ENCODE assay signal across 2 cellular contexts in genomic region chr11:843086-843704, GRCh38.
TF ChIP-seq lines count a peak whose summit lies in the region.

No MANE protein-coding gene starts in this region.

TF ChIP-seq in HEK293, 187 proteins besides CTCF, POLR2A, EP300 and RAD21:
- TF ChIP-seq ZNF335 (tag by site-specific recombination; conservative IDR thresholded peaks at IDR 0.05) (peak; percentile 44), ZIC2 (tag by site-specific recombination; IDR thresholded peaks at IDR 0.05) (0 out of 2 replicates have a peak, but pooled peaks have one; percentile 10), GLIS2 (tag by site-specific recombination; IDR thresholded peaks at IDR 0.05) (peak; percentile 49), ZBTB20 (tag by site-specific recombination; IDR thresholded peaks at IDR 0.05) (peak; percentile 77), KLF8 (tag by site-specific recombination; IDR thresholded peaks at IDR 0.05) (no peak), MZF1 (tag by site-specific recombination; IDR thresholded peaks at IDR 0.05; ENCODE audit: borderline replicate concordance) (no peak), ZNF341 (tag by site-specific recombination; IDR thresholded peaks at IDR 0.05; ENCODE audit: low read depth) (0 out of 2 replicates have a peak, but pooled peaks have one; percentile 19)
- TF ChIP-seq, protein P1, sequence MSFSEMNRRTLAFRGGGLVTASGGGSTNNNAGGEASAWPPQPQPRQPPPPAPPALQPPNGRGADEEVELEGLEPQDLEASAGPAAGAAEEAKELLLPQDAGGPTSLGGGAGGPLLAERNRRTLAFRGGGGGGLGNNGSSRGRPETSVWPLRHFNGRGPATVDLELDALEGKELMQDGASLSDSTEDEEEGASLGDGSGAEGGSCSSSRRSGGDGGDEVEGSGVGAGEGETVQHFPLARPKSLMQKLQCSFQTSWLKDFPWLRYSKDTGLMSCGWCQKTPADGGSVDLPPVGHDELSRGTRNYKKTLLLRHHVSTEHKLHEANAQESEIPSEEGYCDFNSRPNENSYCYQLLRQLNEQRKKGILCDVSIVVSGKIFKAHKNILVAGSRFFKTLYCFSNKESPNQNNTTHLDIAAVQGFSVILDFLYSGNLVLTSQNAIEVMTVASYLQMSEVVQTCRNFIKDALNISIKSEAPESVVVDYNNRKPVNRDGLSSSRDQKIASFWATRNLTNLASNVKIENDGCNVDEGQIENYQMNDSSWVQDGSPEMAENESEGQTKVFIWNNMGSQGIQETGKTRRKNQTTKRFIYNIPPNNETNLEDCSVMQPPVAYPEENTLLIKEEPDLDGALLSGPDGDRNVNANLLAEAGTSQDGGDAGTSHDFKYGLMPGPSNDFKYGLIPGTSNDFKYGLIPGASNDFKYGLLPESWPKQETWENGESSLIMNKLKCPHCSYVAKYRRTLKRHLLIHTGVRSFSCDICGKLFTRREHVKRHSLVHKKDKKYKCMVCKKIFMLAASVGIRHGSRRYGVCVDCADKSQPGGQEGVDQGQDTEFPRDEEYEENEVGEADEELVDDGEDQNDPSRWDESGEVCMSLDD (tag by site-specific recombination; IDR thresholded peaks at IDR 0.05) = peak; percentile 50; the same call in 1 of the 2 replicates

TF ChIP-seq in HepG2, 621 proteins besides CTCF, POLR2A, EP300 and RAD21 (continues in another document):
- TF ChIP-seq NFE2 (CRISPR knock-in tag; IDR thresholded peaks at IDR 0.05) = no peak
- TF ChIP-seq TOE1 (CRISPR knock-in tag; IDR thresholded peaks at IDR 0.05) = no peak
- TF ChIP-seq ZNF772 (CRISPR knock-in tag; IDR thresholded peaks at IDR 0.05) = 0 out of 2 replicates have a peak, but pooled peaks have one; percentile 29
- no peak for TF ChIP-seq CHCHD3 (CRISPR knock-in tag; IDR thresholded peaks at IDR 0.05)
- TF ChIP-seq KAT2B (IDR thresholded peaks at IDR 0.05; ENCODE audit: borderline replicate concordance, low read depth, low read length) = no peak
- TF ChIP-seq SIN3A (IDR thresholded peaks at IDR 0.05; ENCODE audit: borderline replicate concordance, low read depth, low read length) = no peak
- TF ChIP-seq ZNF20 (CRISPR knock-in tag; IDR thresholded peaks at IDR 0.05) = no peak
- no peak for TF ChIP-seq CAMTA2 (CRISPR knock-in tag; IDR thresholded peaks at IDR 0.05; ENCODE audit: borderline replicate concordance)
- TF ChIP-seq ZNF781 (CRISPR knock-in tag; IDR thresholded peaks at IDR 0.05; ENCODE audit: borderline replicate concordance, not compliant biosample characterization) = no peak
- TF ChIP-seq RXRA (CRISPR knock-in tag; IDR thresholded peaks at IDR 0.05) = no peak
- no peak for TF ChIP-seq ZXDC (CRISPR knock-in tag; IDR thresholded peaks at IDR 0.05)
- 0 out of 2 replicates have a peak, but pooled peaks have one; percentile 2 for TF ChIP-seq ZNF609 (CRISPR knock-in tag; IDR thresholded peaks at IDR 0.05; ENCODE audit: borderline replicate concordance)
- no peak for TF ChIP-seq PLRG1 (conservative IDR thresholded peaks at IDR 0.05)
- TF ChIP-seq ZNF589 (CRISPR knock-in tag; conservative IDR thresholded peaks at IDR 0.05) = no peak; the same call in 1 of the 2 replicates
- no peak for TF ChIP-seq PBX3 (CRISPR knock-in tag; IDR thresholded peaks at IDR 0.05; ENCODE audit: borderline replicate concordance)
- 0 out of 2 replicates have a peak, but pooled peaks have one; percentile 13 for TF ChIP-seq ZC3H13 (CRISPR knock-in tag; IDR thresholded peaks at IDR 0.05)
- TF ChIP-seq, protein P2, sequence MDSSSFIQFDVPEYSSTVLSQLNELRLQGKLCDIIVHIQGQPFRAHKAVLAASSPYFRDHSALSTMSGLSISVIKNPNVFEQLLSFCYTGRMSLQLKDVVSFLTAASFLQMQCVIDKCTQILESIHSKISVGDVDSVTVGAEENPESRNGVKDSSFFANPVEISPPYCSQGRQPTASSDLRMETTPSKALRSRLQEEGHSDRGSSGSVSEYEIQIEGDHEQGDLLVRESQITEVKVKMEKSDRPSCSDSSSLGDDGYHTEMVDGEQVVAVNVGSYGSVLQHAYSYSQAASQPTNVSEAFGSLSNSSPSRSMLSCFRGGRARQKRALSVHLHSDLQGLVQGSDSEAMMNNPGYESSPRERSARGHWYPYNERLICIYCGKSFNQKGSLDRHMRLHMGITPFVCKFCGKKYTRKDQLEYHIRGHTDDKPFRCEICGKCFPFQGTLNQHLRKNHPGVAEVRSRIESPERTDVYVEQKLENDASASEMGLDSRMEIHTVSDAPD (CRISPR knock-in tag; IDR thresholded peaks at IDR 0.05) = no peak
- no peak for TF ChIP-seq ZSCAN21 (CRISPR knock-in tag; IDR thresholded peaks at IDR 0.05; ENCODE audit: borderline replicate concordance)
- no peak for TF ChIP-seq HHEX (CRISPR knock-in tag; IDR thresholded peaks at IDR 0.05)
- TF ChIP-seq NFATC3 (CRISPR knock-in tag; IDR thresholded peaks at IDR 0.05) = 0 out of 2 replicates have a peak, but pooled peaks have one; percentile 72
- no peak for TF ChIP-seq MAZ (IDR thresholded peaks at IDR 0.05; ENCODE audit: borderline replicate concordance, low read depth, low read length)
- TF ChIP-seq MAZ (CRISPR knock-in tag; IDR thresholded peaks at IDR 0.05; ENCODE audit: low read depth) = no peak
- no peak for TF ChIP-seq SETDB1 (CRISPR knock-in tag; IDR thresholded peaks at IDR 0.05; ENCODE audit: borderline replicate concordance)
- TF ChIP-seq, protein P3, sequence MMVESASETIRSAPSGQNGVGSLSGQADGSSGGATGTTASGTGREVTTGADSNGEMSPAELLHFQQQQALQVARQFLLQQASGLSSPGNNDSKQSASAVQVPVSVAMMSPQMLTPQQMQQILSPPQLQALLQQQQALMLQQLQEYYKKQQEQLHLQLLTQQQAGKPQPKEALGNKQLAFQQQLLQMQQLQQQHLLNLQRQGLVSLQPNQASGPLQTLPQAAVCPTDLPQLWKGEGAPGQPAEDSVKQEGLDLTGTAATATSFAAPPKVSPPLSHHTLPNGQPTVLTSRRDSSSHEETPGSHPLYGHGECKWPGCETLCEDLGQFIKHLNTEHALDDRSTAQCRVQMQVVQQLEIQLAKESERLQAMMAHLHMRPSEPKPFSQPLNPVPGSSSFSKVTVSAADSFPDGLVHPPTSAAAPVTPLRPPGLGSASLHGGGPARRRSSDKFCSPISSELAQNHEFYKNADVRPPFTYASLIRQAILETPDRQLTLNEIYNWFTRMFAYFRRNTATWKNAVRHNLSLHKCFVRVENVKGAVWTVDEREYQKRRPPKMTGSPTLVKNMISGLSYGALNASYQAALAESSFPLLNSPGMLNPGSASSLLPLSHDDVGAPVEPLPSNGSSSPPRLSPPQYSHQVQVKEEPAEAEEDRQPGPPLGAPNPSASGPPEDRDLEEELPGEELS (CRISPR knock-in tag; IDR thresholded peaks at IDR 0.05) = no peak
- TF ChIP-seq, protein P4, sequence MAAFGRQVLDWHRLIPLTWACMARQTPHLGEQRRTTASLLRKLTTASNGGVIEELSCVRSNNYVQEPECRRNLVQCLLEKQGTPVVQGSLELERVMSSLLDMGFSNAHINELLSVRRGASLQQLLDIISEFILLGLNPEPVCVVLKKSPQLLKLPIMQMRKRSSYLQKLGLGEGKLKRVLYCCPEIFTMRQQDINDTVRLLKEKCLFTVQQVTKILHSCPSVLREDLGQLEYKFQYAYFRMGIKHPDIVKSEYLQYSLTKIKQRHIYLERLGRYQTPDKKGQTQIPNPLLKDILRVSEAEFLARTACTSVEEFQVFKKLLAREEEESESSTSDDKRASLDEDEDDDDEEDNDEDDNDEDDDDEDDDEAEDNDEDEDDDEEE (CRISPR knock-in tag; IDR thresholded peaks at IDR 0.05) = 0 out of 2 replicates have a peak, but pooled peaks have one; percentile 6
- TF ChIP-seq ZFP1 (CRISPR knock-in tag; IDR thresholded peaks at IDR 0.05) = no peak
- TF ChIP-seq ZNF558 (CRISPR knock-in tag; IDR thresholded peaks at IDR 0.05; ENCODE audit: borderline replicate concordance) = 0 out of 2 replicates have a peak, but pooled peaks have one; percentile 65
- TF ChIP-seq MATR3 (CRISPR knock-in tag; IDR thresholded peaks at IDR 0.05) = no peak
- TF ChIP-seq SIN3B (IDR thresholded peaks at IDR 0.05; ENCODE audit: low read length) = no peak
- TF ChIP-seq ZNF225 (CRISPR knock-in tag; IDR thresholded peaks at IDR 0.05) = no peak
- TF ChIP-seq, protein P5, sequence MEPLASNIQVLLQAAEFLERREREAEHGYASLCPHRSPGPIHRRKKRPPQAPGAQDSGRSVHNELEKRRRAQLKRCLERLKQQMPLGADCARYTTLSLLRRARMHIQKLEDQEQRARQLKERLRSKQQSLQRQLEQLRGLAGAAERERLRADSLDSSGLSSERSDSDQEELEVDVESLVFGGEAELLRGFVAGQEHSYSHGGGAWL (CRISPR knock-in tag; IDR thresholded peaks at IDR 0.05) = no peak
- no peak for TF ChIP-seq PAWR (CRISPR knock-in tag; IDR thresholded peaks at IDR 0.05; ENCODE audit: borderline replicate concordance)
- TF ChIP-seq ZBTB21 (CRISPR knock-in tag; IDR thresholded peaks at IDR 0.05) = no peak
- 0 out of 2 replicates have a peak, but pooled peaks have one; percentile 3 for TF ChIP-seq KDM3A (CRISPR knock-in tag; IDR thresholded peaks at IDR 0.05; ENCODE audit: low read depth)
- no peak for TF ChIP-seq MED8 (CRISPR knock-in tag; IDR thresholded peaks at IDR 0.05; ENCODE audit: insufficient replicate concordance)
- no peak for TF ChIP-seq SP1 (IDR thresholded peaks at IDR 0.05)
- no peak for TF ChIP-seq SP1 (CRISPR knock-in tag; IDR thresholded peaks at IDR 0.05)
- TF ChIP-seq ZFP62 (CRISPR knock-in tag; IDR thresholded peaks at IDR 0.05) = no peak
- TF ChIP-seq ZFP82 (CRISPR knock-in tag; IDR thresholded peaks at IDR 0.05; ENCODE audit: borderline replicate concordance) = no peak
- TF ChIP-seq ZFP36L2 (CRISPR knock-in tag; IDR thresholded peaks at IDR 0.05) = no peak
